1 cellular context compared by ENCODE assay signal in the genomic region with DNA sequence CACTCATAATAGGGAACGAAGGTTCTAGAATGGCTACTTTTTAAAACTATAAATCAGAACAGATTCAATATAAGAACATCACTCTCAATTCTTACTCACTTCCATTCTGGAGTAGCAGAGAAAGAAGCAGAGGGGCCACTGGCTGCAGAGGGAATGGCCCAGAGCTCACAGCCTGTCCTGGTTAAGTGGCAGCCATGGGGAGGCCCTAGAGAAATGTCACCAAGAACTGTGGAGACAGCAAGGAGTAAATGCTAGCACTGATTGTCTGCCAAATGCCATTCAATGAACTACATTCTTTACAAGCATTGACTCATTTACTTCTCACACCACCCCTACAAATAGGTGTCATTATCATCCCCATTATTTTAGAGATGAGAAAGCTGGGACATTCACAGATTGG.
TF ChIP-seq lines count a peak whose summit lies in the region.

No MANE protein-coding gene starts in this region.

TF ChIP-seq in H1, 55 proteins besides CTCF, POLR2A, EP300 and RAD21:
- TF ChIP-seq EGR1 (IDR thresholded peaks at IDR 0.05; ENCODE audit: borderline replicate concordance, low read depth, low read length), result no peak
- no peak for TF ChIP-seq RFX5 (IDR thresholded peaks at IDR 0.05; ENCODE audit: borderline replicate concordance, low read depth, low read length)
- TF ChIP-seq PHF8 (conservative IDR thresholded peaks at IDR 0.05; ENCODE audit: low read depth, low read length), result no peak
- no peak for TF ChIP-seq TEAD4 (IDR thresholded peaks at IDR 0.05; ENCODE audit: low read depth, low read length)
- TF ChIP-seq KDM5A (IDR thresholded peaks at IDR 0.05; ENCODE audit: low read length), result no peak
- no peak for TF ChIP-seq KDM4A (IDR thresholded peaks at IDR 0.05; ENCODE audit: low read depth, low read length, severe bottlenecking)
- no peak for TF ChIP-seq CBX5 (IDR thresholded peaks at IDR 0.05; ENCODE audit: low read depth, low read length)
- TF ChIP-seq CREB1 (IDR thresholded peaks at IDR 0.05), result no peak
- TF ChIP-seq EZH2 (IDR thresholded peaks at IDR 0.05; ENCODE audit: low read depth, low read length, severe bottlenecking), result no peak
